ENCODE assay signal across 12 cellular contexts in genomic region chr14:38209572-38210159, GRCh38. TPM values are rescaled to one million over a fixed set of nuclear protein-coding genes. Genes with fewer than 3 reads are reported as not detected.
DNase-seq lines count a peak whose midpoint lies in the region; ATAC-seq, FAIRE-seq and TF ChIP-seq lines count a peak whose summit lies in the region.
"Had no signal": no experiment of that assay in that cellular context is flagged by ENCODE, and none has a peak within 500 bp of the region (broad histone marks: within the 10 kb centered on the region; RNA-seq: fewer than 3 reads in every experiment).

No MANE protein-coding gene starts in this region.

- peaks cover 0 to 5% (median 0%) of the 10 kb centered on the region in 4 experiments; a peak in 1 of 8 replicates for H3K36me3 ChIP-seq in H1 (ENCODE audit: control insufficient read depth in 2 of 4, insufficient read depth in 4 of 4, low read length in 3 of 4)
- H3K36me3 ChIP-seq in mesendoderm (ENCODE audit: control insufficient read depth, insufficient read depth, low read length) = no peaks in the 10 kb centered on the region
- no peaks in the 10 kb centered on the region for H3K36me3 ChIP-seq in upper lobe of left lung
- H3K36me3 ChIP-seq: BLaER1 treated with 17β-estradiol and CSF1 and Interleukin-3, amounts not matched to agents 10 nM and 100 nM had no signal

- peaks cover 34% of the 10 kb centered on the region for H3K4me1 Mint-ChIP-seq in activated naive CD4-positive, alpha-beta T cell treated with anti-CD3 and anti-CD28 coated beads, Interleukin-2, amount 50 U/mL, for 24 hours
- H3K4me1 Mint-ChIP-seq: activated B cell treated with CpG ODN at 0.5 μM for 24 hours had no signal

- peaks cover 43% of the 10 kb centered on the region for H3K27me3 Mint-ChIP-seq in activated naive CD4-positive, alpha-beta T cell treated with anti-CD3 and anti-CD28 coated beads, Interleukin-2, amount 50 U/mL, for 24 hours

- peak overlapping the region; percentile 79; the same call in 1 of the 2 replicates for H2AK5ac ChIP-seq in H1 (ENCODE audit: low read depth, low read length)
- no peak overlapping the region for H2AK5ac ChIP-seq in mesendoderm (ENCODE audit: low read length)

- H3K27me3 ChIP-seq in H1 (replicated peaks in 1 of 4; ENCODE audit: control insufficient read depth in 3 of 4, extremely low read depth in 1 of 4, insufficient read depth in 3 of 4, low read length in 3 of 4) (peaks cover 58 to 86% (median 78%) of the 10 kb centered on the region in 4 experiments), mesendoderm (ENCODE audit: insufficient read depth, low read length, poor library complexity) (peaks cover 33% of the 10 kb centered on the region), upper lobe of left lung (peaks cover 0 to 21% (median 6%) of the 10 kb centered on the region in 4 donors)

- H3K23me2 ChIP-seq in H1 (ENCODE audit: low read depth, low read length) = peaks cover 12% of the 10 kb centered on the region

- H3K4me3 ChIP-seq in H1 (ENCODE audit: extremely low read depth in 1 of 4, insufficient read depth in 2 of 4, low read depth in 3 of 4, low read length in 4 of 4) = peak overlapping the region; percentile 19 to 59 (median 34); a peak in 7 of 8 replicates
- H3K4me3 ChIP-seq in mesendoderm (ENCODE audit: low read length) = no peak overlapping the region
- H3K4me3 ChIP-seq in upper lobe of left lung = peak overlapping the region; percentile 28 to 55 (median 46)
- H3K4me3 ChIP-seq: BLaER1 treated with 17β-estradiol and CSF1 and Interleukin-3, amounts not matched to agents 10 nM and 100 nM had no signal

- H3K4me1 ChIP-seq in H1 (replicated peaks in 1 of 4; ENCODE audit: control insufficient read depth in 3 of 4, insufficient read depth in 4 of 4, low read length in 3 of 4) (peaks cover 3 to 20% (median 12%) of the 10 kb centered on the region in 4 experiments), mesendoderm (ENCODE audit: control insufficient read depth, low read depth, low read length) (peaks cover 8% of the 10 kb centered on the region), upper lobe of left lung (peaks cover 0 to 41% (median 24%) of the 10 kb centered on the region in 4 donors)
- H3K4me1 ChIP-seq: BLaER1 treated with 17β-estradiol and CSF1 and Interleukin-3, amounts not matched to agents 10 nM and 100 nM had no signal

- H3K4ac ChIP-seq in H1 (replicated peaks; ENCODE audit: insufficient read length, low read depth, low read length) = peak overlapping the region; percentile 2
- H3K4ac ChIP-seq in mesendoderm (ENCODE audit: low read depth, low read length) = no peak overlapping the region

- WGBS in H1 (ENCODE audit: extremely low coverage in 1 of 2, insufficient coverage in 1 of 2, insufficient read length in 1 of 2, insufficient replicate concordance in 2 of 2, low coverage in 1 of 2, low lambda C conversion rate in 2 of 2, missing lambda C conversion rate in 1 of 2), 2 experiments = 63% methylated on average over 35 of the region's 39 CpGs; no CpG with 5 or more reads in 1 of the 2 experiments
- no CpG with 5 or more reads among the region's 39 CpGs for WGBS in mesendoderm (ENCODE audit: extremely low coverage, insufficient coverage, low lambda C conversion rate)
- WGBS in upper lobe of left lung, 2 donors = 13% methylated on average over 36 of the region's 39 CpGs; no CpG with 5 or more reads in 1 of the 2 donors

- H3K79me2 ChIP-seq in H1 (ENCODE audit: control insufficient read depth in 1 of 2, insufficient read depth in 2 of 2, low read length in 2 of 2) (no peaks in the 10 kb centered on the region), mesendoderm (ENCODE audit: control insufficient read depth, insufficient read depth, low read length) (no peaks in the 10 kb centered on the region)

- H4K91ac ChIP-seq in H1 (replicated peaks; ENCODE audit: insufficient read length, low read length) = no peak overlapping the region

- TF ChIP-seq EP300 in H1 (IDR thresholded peaks at IDR 0.05; ENCODE audit: borderline replicate concordance in 1 of 2, low read depth in 2 of 2, low read length in 2 of 2) (no peak), upper lobe of left lung (IDR thresholded peaks at IDR 0.05) (no peak)

- peaks cover 7 to 10% of the 10 kb centered on the region in 2 experiments for H4K20me1 ChIP-seq in H1 (replicated peaks in 1 of 2; ENCODE audit: control insufficient read depth in 1 of 2, insufficient read depth in 2 of 2, low read length in 2 of 2)
- H4K20me1 ChIP-seq: BLaER1 treated with 17β-estradiol and CSF1 and Interleukin-3, amounts not matched to agents 10 nM and 100 nM had no signal

- H3K23ac ChIP-seq in H1 (ENCODE audit: insufficient read length) = no peak overlapping the region
- H3K23ac ChIP-seq in mesendoderm (ENCODE audit: low read length) = peak overlapping the region; percentile 97

- peak overlapping the region; percentile 96; the same call in 1 of the 2 replicates for H2BK12ac ChIP-seq in H1 (ENCODE audit: low read depth, low read length)

- H3K4me2 ChIP-seq in H1 (ENCODE audit: insufficient read depth in 1 of 2, low read depth in 2 of 2, low read length in 2 of 2) (peak overlapping the region; percentile 80 to 85), mesendoderm (ENCODE audit: low read length) (peak overlapping the region; percentile 58)
- H3K4me2 ChIP-seq: BLaER1 treated with 17β-estradiol and CSF1 and Interleukin-3, amounts not matched to agents 10 nM and 100 nM had no signal

- peak overlapping the region; percentile 98; the same call in 1 of the 2 replicates for H2BK15ac ChIP-seq in H1 (ENCODE audit: low read length)
- no peak overlapping the region for H2BK15ac ChIP-seq in mesendoderm (replicated peaks; ENCODE audit: low read depth)

- ATAC-seq in upper lobe of left lung (ENCODE audit: low FRiP score in 2 of 2) = no peak
- no peak for ATAC-seq in HG03097 (IDR thresholded peaks at IDR 0.05; ENCODE audit: low FRiP score, unreplicated experiment)

- no peaks in the 10 kb centered on the region for H3K79me1 ChIP-seq in H1 (ENCODE audit: low read depth, low read length)
- no peaks in the 10 kb centered on the region for H3K79me1 ChIP-seq in mesendoderm (ENCODE audit: low read length)

- H3K9ac ChIP-seq in H1 (replicated peaks in 1 of 4; ENCODE audit: extremely low read depth in 1 of 4, low read depth in 3 of 4, low read length in 3 of 4) (no peak overlapping the region; a peak in 2 of 7 replicates), mesendoderm (ENCODE audit: low read length) (peak overlapping the region; percentile 29)
- H3K9ac ChIP-seq: BLaER1 treated with 17β-estradiol and CSF1 and Interleukin-3, amounts not matched to agents 10 nM and 100 nM had no signal

- POLR2A ChIA-PET in H1 (lab: Charles Lee; ENCODE audit: partially characterized antibody) = interaction anchor here (0.5 to 8.9 kb wide), 9 partner anchors 8 to 390 kb away, joined by 3 to 70 read pairs (median 5); partner anchors contain the start of gene CLEC14A

- H2BK5ac ChIP-seq in H1 (ENCODE audit: low read depth, low read length) (peak overlapping the region; percentile 73; the same call in 1 of the 2 replicates), mesendoderm (ENCODE audit: low read length) (no peak overlapping the region)

- H3K9me3 ChIP-seq in H1 (ENCODE audit: insufficient read depth in 2 of 2, low read depth in 1 of 2, low read length in 1 of 2) (peaks cover 4 to 10% of the 10 kb centered on the region in 2 experiments; a peak in 2 of 4 replicates), upper lobe of left lung (no peaks in the 10 kb centered on the region)

- H3K27ac ChIP-seq in H1 (ENCODE audit: low read depth, low read length) = no peak overlapping the region
- no peak overlapping the region for H3K27ac ChIP-seq in mesendoderm (ENCODE audit: low read depth, low read length)
- H3K27ac ChIP-seq in upper lobe of left lung = peak overlapping the region; percentile 31 to 59 (median 46)
- H3K27ac ChIP-seq: BLaER1 treated with 17β-estradiol and CSF1 and Interleukin-3, amounts not matched to agents 10 nM and 100 nM had no signal

- no peaks in the 10 kb centered on the region for H3K9me3 Mint-ChIP-seq in activated naive CD4-positive, alpha-beta T cell treated with anti-CD3 and anti-CD28 coated beads, Interleukin-2, amount 50 U/mL, for 24 hours

- CTCF ChIA-PET in H1 (lab: Charles Lee; ENCODE audit: partially characterized antibody) = interaction anchor here (1.1 to 2.6 kb wide), 6 partner anchors 12 to 392 kb away, joined by 3 to 8 read pairs (median 4); no protein-coding TSS in a partner anchor

- H3K18ac ChIP-seq in H1 (ENCODE audit: extremely low read depth, low read length) (peak overlapping the region; percentile 36; the same call in 1 of the 2 replicates), mesendoderm (ENCODE audit: low read length) (no peak overlapping the region)

- no peak overlapping the region for H2BK120ac ChIP-seq in H1 (replicated peaks; ENCODE audit: low read depth, low read length)
- no peak overlapping the region for H2BK120ac ChIP-seq in mesendoderm (ENCODE audit: low read depth, low read length)

- no peak overlapping the region for H4K5ac ChIP-seq in H1 (ENCODE audit: insufficient read length, low read depth, low read length)
- H4K5ac ChIP-seq in mesendoderm (ENCODE audit: low read length) = no peak overlapping the region

- no peak overlapping the region for H2AFZ ChIP-seq in H1 (ENCODE audit: low read length)

- no peak for TF ChIP-seq POLR2A in H1 (IDR thresholded peaks at IDR 0.05; ENCODE audit: control extremely low read depth in 1 of 2, low read depth in 2 of 2, low read length in 2 of 2)
- no peak for TF ChIP-seq POLR2A in upper lobe of left lung (IDR thresholded peaks at IDR 0.05)
- TF ChIP-seq POLR2A in GM12891 (IDR thresholded peaks at IDR 0.05; ENCODE audit: low read depth, low read length) = no peak

- H3K14ac ChIP-seq in H1 (ENCODE audit: insufficient read length) = no peak overlapping the region

- H4K8ac ChIP-seq in H1 (ENCODE audit: extremely low read depth, insufficient read depth, low read length) (no peak overlapping the region; the same call in 1 of the 2 replicates), mesendoderm (ENCODE audit: low read depth, low read length) (no peak overlapping the region)

- no peak overlapping the region for H3K27ac Mint-ChIP-seq in activated naive CD4-positive, alpha-beta T cell treated with anti-CD3 and anti-CD28 coated beads, Interleukin-2, amount 50 U/mL, for 24 hours
- H3K27ac Mint-ChIP-seq: activated B cell treated with CpG ODN at 0.5 μM for 24 hours had no signal

- no peak for DNase-seq in activated naive CD4-positive, alpha-beta T cell treated with Interleukin-2 at 50 U/mL for 16 hours
- no peak for DNase-seq in H1 (ENCODE audit: low read depth in 1 of 2, low spot score in 2 of 2)
- no peak for DNase-seq in mesendoderm
- peak in 1 of 2 donors; percentile 81 for DNase-seq in upper lobe of left lung
- DNase-seq in T1000 (lab: John Stamatoyannopoulos, UW) = no peak
- DNase-seq in GM12891 (ENCODE audit: insufficient read length, low spot score) = no peak
- DNase-seq: activated B cell treated with CpG ODN at 0.5 μM for 24 hours, NCI-H2107 had no signal

- FAIRE-seq in H1 (lab: Jason Lieb, UNC) = no peak
- no peak for FAIRE-seq in GM12891 (lab: Jason Lieb, UNC)
- FAIRE-seq: endometrium had no signal

- no peak overlapping the region; the same call in 1 of the 2 replicates for H2BK20ac ChIP-seq in H1 (ENCODE audit: low read length)

- TF ChIP-seq CTCF in H1 (IDR thresholded peaks at IDR 0.05; ENCODE audit: control extremely low read depth in 1 of 3, insufficient read depth in 1 of 3, low read depth in 1 of 3, low read length in 3 of 3) = no peak
- no peak for TF ChIP-seq CTCF in upper lobe of left lung (IDR thresholded peaks at IDR 0.05)

- TF ChIP-seq RAD21 in H1 (IDR thresholded peaks at IDR 0.05 in 1 of 2, conservative IDR thresholded peaks at IDR 0.05 in 1 of 2; ENCODE audit: low read depth in 2 of 2, low read length in 2 of 2) = no peak

- H3K4me3 Mint-ChIP-seq in activated naive CD4-positive, alpha-beta T cell treated with anti-CD3 and anti-CD28 coated beads, Interleukin-2, amount 50 U/mL, for 24 hours = peak overlapping the region; percentile 72
- H3K4me3 Mint-ChIP-seq: activated B cell treated with CpG ODN at 0.5 μM for 24 hours had no signal

- H3K36me3 Mint-ChIP-seq in activated naive CD4-positive, alpha-beta T cell treated with anti-CD3 and anti-CD28 coated beads, Interleukin-2, amount 50 U/mL, for 24 hours = peaks cover 2% of the 10 kb centered on the region

- no peak overlapping the region for H3K56ac ChIP-seq in H1 (replicated peaks; ENCODE audit: insufficient read length, low read depth, low read length)
- H3K56ac ChIP-seq in mesendoderm (ENCODE audit: low read length) = peak overlapping the region; percentile 62

RNA-seq across cellular contexts. Expression of gene SSTR1, which starts 2.0 kb away (rescaled TPM):
- total RNA-seq in H1 (2021; fragmentation: NEBNext Ultra II Directional; extraction: Animal tissue kit (Norgen Biotek cat#: 25700)) = 0.75 and 0.93 TPM in 2 replicates
- polyA plus RNA-seq in H1 (2011; rRNA removed) = 0.82 and 1.3 TPM in 2 replicates
- 0.63 TPM for polyA plus RNA-seq in H1 (2011; cell fraction: cytosol; rRNA removed)
- 2.7 TPM for polyA plus RNA-seq in H1 (2011; cell fraction: nucleus; rRNA removed)
- polyA plus RNA-seq in H1 (2012, experiment 1 of 2) = 0.52 to 0.83 TPM (median 0.59 TPM) in 4 replicates
- polyA plus RNA-seq in H1 (2012, experiment 2 of 2) = 0.24 TPM
- 0.79 TPM for polyA plus RNA-seq in H1 (2013, experiment 1 of 2)
- polyA plus RNA-seq in H1 (2013, experiment 2 of 2) = 0.72 TPM
- 0.85 and 1.4 TPM in 2 replicates for polyA minus RNA-seq in H1 (2011; rRNA and poly(A)+ RNA removed)
- 1.5 TPM for polyA minus RNA-seq in H1 (2011; cell fraction: cytosol; rRNA and poly(A)+ RNA removed)
- polyA minus RNA-seq in H1 (2011; cell fraction: nucleus; rRNA and poly(A)+ RNA removed) = 2.4 TPM
- 0.74 TPM for polyA plus RNA-seq in mesendoderm (2013, experiment 1 of 2)
- 0.78 TPM for polyA plus RNA-seq in mesendoderm (2013, experiment 2 of 2)
- total RNA-seq in upper lobe of left lung = 10 to 100 TPM in 1 of 6 donors, 1 to 10 TPM in 4, under 1 TPM in 1; under 0.01 to 14.4 (median 3.1) TPM
- polyA plus RNA-seq in GM12891 (2012; ENCODE audit: low read depth, missing spikeins) = not detected
- total RNA-seq: activated B cell treated with CpG ODN at 0.5 μM for 24 hours had no signal

RNA-seq across cellular contexts. Expression of gene CLEC14A, which starts 46.2 kb away (rescaled TPM):
- total RNA-seq in H1 (2021; fragmentation: NEBNext Ultra II Directional; extraction: Animal tissue kit (Norgen Biotek cat#: 25700)) = 0.13 TPM in 2 replicates
- polyA plus RNA-seq in H1 (2011; rRNA removed) = 0.09 and 0.17 TPM in 2 replicates
- polyA plus RNA-seq in H1 (2011; cell fraction: cytosol; rRNA removed) = 0.16 TPM
- polyA plus RNA-seq in H1 (2011; cell fraction: nucleus; rRNA removed) = 0.11 TPM
- polyA plus RNA-seq in H1 (2012, experiment 1 of 2) = 0.15 to 0.17 TPM in 2 of 4 replicates, not detected in the others
- 0.10 TPM for polyA plus RNA-seq in H1 (2012, experiment 2 of 2)
- 0.06 TPM for polyA plus RNA-seq in H1 (2013, experiment 1 of 2)
- polyA plus RNA-seq in H1 (2013, experiment 2 of 2) = 0.04 TPM
- not detected in 2 replicates for polyA minus RNA-seq in H1 (2011; rRNA and poly(A)+ RNA removed)
- polyA minus RNA-seq in H1 (2011; cell fraction: cytosol; rRNA and poly(A)+ RNA removed) = not detected
- polyA minus RNA-seq in H1 (2011; cell fraction: nucleus; rRNA and poly(A)+ RNA removed) = not detected
- polyA plus RNA-seq in mesendoderm (2013, experiment 1 of 2) = 0.24 TPM
- polyA plus RNA-seq in mesendoderm (2013, experiment 2 of 2) = 0.24 TPM
- 100 to 1,000 TPM in 1 of 6 donors, 10 to 100 TPM in 5; 27.2 to 121 (median 53.3) TPM for total RNA-seq in upper lobe of left lung
- not detected for polyA plus RNA-seq in GM12891 (2012; ENCODE audit: low read depth, missing spikeins)
- total RNA-seq: activated B cell treated with CpG ODN at 0.5 μM for 24 hours had no signal

Comparison
In these comparisons a context has a peak if more than half of its experiments do, and no peak if none do; other contexts are left out.
1. H3K27ac ChIP-seq: peak in upper lobe of left lung (4 of 4); none in H1 (single experiment) and mesendoderm (single experiment).
2. RNA of gene CLEC14A, which starts 46.2 kb away (total RNA-seq): 27.2 to 121 TPM in upper lobe of left lung; 0.13 TPM in H1; every median in the first group is over 10 times any median in the second.